ENCODE assay signal across 14 cellular contexts in the genomic region with DNA sequence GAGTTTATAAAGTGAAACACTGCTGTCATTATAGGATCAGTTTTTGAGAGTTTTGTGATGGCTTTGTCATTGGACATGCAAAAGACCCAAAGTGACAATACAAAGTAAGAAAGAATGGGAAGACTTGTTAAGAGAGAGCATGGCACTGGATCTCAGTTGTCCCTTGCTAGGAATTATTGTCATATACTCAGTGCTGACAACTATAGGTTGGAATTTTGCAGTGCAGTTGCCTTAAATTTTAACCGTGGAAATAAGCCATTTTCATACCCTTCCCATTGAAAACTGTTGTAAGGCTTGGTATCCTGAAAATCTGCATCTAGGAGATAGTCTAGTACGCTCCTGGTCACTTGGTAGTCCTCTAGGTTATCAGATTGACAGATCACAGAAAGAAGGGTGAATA.
DNase-seq lines count a peak whose midpoint lies in the region; ATAC-seq, FAIRE-seq and TF ChIP-seq lines count a peak whose summit lies in the region.
"Had no signal": no experiment of that assay in that cellular context is flagged by ENCODE, and none has a peak within 500 bp of the region (broad histone marks: within the 10 kb centered on the region; RNA-seq: fewer than 3 reads in every experiment).

No MANE protein-coding gene starts in this region.

- H3K4me3 ChIP-seq in GM23248 (no peak overlapping the region), PC-3 (ENCODE audit: low read length) (no peak overlapping the region), endothelial cell of umbilical vein (replicated peaks in 1 of 3; ENCODE audit: insufficient read depth in 1 of 3, low read depth in 1 of 3, low read length in 3 of 3) (no peak overlapping the region), neural progenitor cell (no peak overlapping the region), dorsolateral prefrontal cortex (no peak overlapping the region)

- no peak for FAIRE-seq in endothelial cell of umbilical vein (lab: Jason Lieb, UNC)
- FAIRE-seq: frontal cortex had no signal

- H3K9me3 Mint-ChIP-seq in neural progenitor cell = no peaks in the 10 kb centered on the region
- no peaks in the 10 kb centered on the region for H3K9me3 Mint-ChIP-seq in CD14-positive monocyte
- H3K9me3 Mint-ChIP-seq: central memory CD8-positive, alpha-beta T cell had no signal

- no peaks in the 10 kb centered on the region for H3K9me3 ChIP-seq in GM23248 (ENCODE audit: low read depth)
- H3K9me3 ChIP-seq in PC-3 (ENCODE audit: low read length) = no peaks in the 10 kb centered on the region
- H3K9me3 ChIP-seq in endothelial cell of umbilical vein (replicated peaks; ENCODE audit: control insufficient read depth, insufficient read depth, low read length) = no peaks in the 10 kb centered on the region
- H3K9me3 ChIP-seq in neural progenitor cell (ENCODE audit: low read depth) = no peaks in the 10 kb centered on the region

- H3K9ac ChIP-seq in GM23248 (no peak overlapping the region), PC-3 (ENCODE audit: low read length) (no peak overlapping the region), endothelial cell of umbilical vein (replicated peaks; ENCODE audit: extremely low read depth, insufficient read depth, low read length) (no peak overlapping the region), neural progenitor cell (no peak overlapping the region)

- H3K79me2 ChIP-seq in GM23248 (ENCODE audit: insufficient read depth) (no peaks in the 10 kb centered on the region), PC-3 (ENCODE audit: low read length) (no peaks in the 10 kb centered on the region), endothelial cell of umbilical vein (ENCODE audit: control insufficient read depth, insufficient read depth, low read length) (no peaks in the 10 kb centered on the region), neural progenitor cell (ENCODE audit: low read depth) (no peaks in the 10 kb centered on the region)

- CTCF ChIA-PET in PC-3 (lab: Charles Lee) (no interaction called here), endothelial cell of umbilical vein (lab: Charles Lee) (no interaction called here)

- H3K4me1 Mint-ChIP-seq in neural progenitor cell (no peaks in the 10 kb centered on the region), CD14-positive monocyte (no peaks in the 10 kb centered on the region)
- H3K4me1 Mint-ChIP-seq: central memory CD8-positive, alpha-beta T cell had no signal

- H3K9me2 ChIP-seq in GM23248 (ENCODE audit: insufficient read depth) (no peaks in the 10 kb centered on the region), PC-3 (replicated peaks; ENCODE audit: low read length) (no peaks in the 10 kb centered on the region)

- H3K4me1 ChIP-seq in GM23248 (ENCODE audit: insufficient read depth) = no peaks in the 10 kb centered on the region
- H3K4me1 ChIP-seq in PC-3 (ENCODE audit: insufficient read depth, low read length) = no peaks in the 10 kb centered on the region
- H3K4me1 ChIP-seq in endothelial cell of umbilical vein (ENCODE audit: control insufficient read depth, extremely low read depth, insufficient read depth, low read length) = peaks cover 2% of the 10 kb centered on the region
- H3K4me1 ChIP-seq in neural progenitor cell = no peaks in the 10 kb centered on the region

- H3K4me3 Mint-ChIP-seq in neural progenitor cell = no peak overlapping the region
- H3K4me3 Mint-ChIP-seq in CD14-positive monocyte = no peak overlapping the region
- H3K4me3 Mint-ChIP-seq: central memory CD8-positive, alpha-beta T cell had no signal

- H3K27me3 Mint-ChIP-seq in neural progenitor cell (ENCODE audit: insufficient read depth, low read depth) (no peaks in the 10 kb centered on the region), CD14-positive monocyte (ENCODE audit: low read depth in 3 of 3) (peaks cover 4 to 7% (median 5%) of the 10 kb centered on the region in 3 donors)

- H3K27ac Mint-ChIP-seq in neural progenitor cell (no peak overlapping the region), CD14-positive monocyte (no peak overlapping the region)

- POLR2A ChIA-PET in PC-3 (lab: Charles Lee; ENCODE audit: unreplicated experiment) = no interaction called here
- POLR2A ChIA-PET in endothelial cell of umbilical vein (lab: Charles Lee) = no interaction called here

- H4K20me1 ChIP-seq in GM23248 (ENCODE audit: insufficient read depth) (no peaks in the 10 kb centered on the region), PC-3 (ENCODE audit: low read length) (no peaks in the 10 kb centered on the region), endothelial cell of umbilical vein (replicated peaks; ENCODE audit: control insufficient read depth, extremely low read depth, insufficient read depth, low read length) (no peaks in the 10 kb centered on the region), neural progenitor cell (ENCODE audit: low read depth) (no peaks in the 10 kb centered on the region)

- H3K9me1 ChIP-seq in endothelial cell of umbilical vein (replicated peaks; ENCODE audit: control insufficient read depth, extremely low read depth, insufficient read depth, low read length) = no peaks in the 10 kb centered on the region

- H2AFZ ChIP-seq in GM23248 = no peak overlapping the region
- H2AFZ ChIP-seq in PC-3 (ENCODE audit: low read length) = no peak overlapping the region
- no peak overlapping the region for H2AFZ ChIP-seq in endothelial cell of umbilical vein (ENCODE audit: low read depth, low read length)
- no peak overlapping the region for H2AFZ ChIP-seq in neural progenitor cell (replicated peaks)

- TF ChIP-seq POLR2A in endothelial cell of umbilical vein (IDR thresholded peaks at IDR 0.05; ENCODE audit: low read depth, low read length) = no peak

- dilution Hi-C loops in endothelial cell of umbilical vein (cut with MboI; ENCODE audit: extremely low pct_ligation_motif_present, low sequenced_read_pairs) = no loop called here

- H3K36me3 Mint-ChIP-seq in neural progenitor cell (no peaks in the 10 kb centered on the region), CD14-positive monocyte (no peaks in the 10 kb centered on the region)

- no TSS peak for BruUV-seq in PC-3 (replicated peaks; lab: Mats Ljungman, UMichigan)
- BruUV-seq in endothelial cell of umbilical vein (replicated peaks; lab: Mats Ljungman, UMichigan) = no TSS peak

- in situ Hi-C loops in GM23248 (cut with MboI) = loop anchor here (10.0 kb wide), 2 partner anchors 94 to 1346 kb away; no protein-coding TSS in a partner anchor

- H3K27ac ChIP-seq in GM23248 (no peak overlapping the region), PC-3 (ENCODE audit: low read length) (no peak overlapping the region), endothelial cell of umbilical vein (ENCODE audit: insufficient read depth, low read depth, low read length) (no peak overlapping the region), neural progenitor cell (no peak overlapping the region), dorsolateral prefrontal cortex (no peak overlapping the region)

- H3F3A ChIP-seq in GM23248 (ENCODE audit: insufficient read depth) = no peaks in the 10 kb centered on the region
- H3F3A ChIP-seq in PC-3 (ENCODE audit: low read length, unreplicated experiment) = no peaks in the 10 kb centered on the region
- no peaks in the 10 kb centered on the region for H3F3A ChIP-seq in neural progenitor cell (ENCODE audit: low read depth)

- intact Hi-C loops in PC-3 (cut with micrococcal nuclease) = no loop called here
- intact Hi-C loops in endothelial cell of umbilical vein (cut with micrococcal nuclease) = no loop called here
- intact Hi-C loops in CD14-positive monocyte (cut with micrococcal nuclease) = loop anchor here in 1 of 2 donors (5.0 kb wide), 1 partner anchor 1339 kb away; no protein-coding TSS in a partner anchor
- intact Hi-C loops in dorsolateral prefrontal cortex (cut with DNase I) = loop anchor here in 1 of 2 donors (5.0 kb wide), 1 partner anchor 86 kb away; no protein-coding TSS in a partner anchor

- WGBS in GM23248 (ENCODE audit: low coverage in 1 of 2, low lambda C conversion rate in 2 of 2, missing lambda C conversion rate in 2 of 2), 2 experiments = 69 to 75% methylated on average over 2 of the region's 2 CpGs

- peak; percentile 46; the same call in 1 of the 2 replicates for TF ChIP-seq CTCF in PC-3 (conservative IDR thresholded peaks at IDR 0.05; ENCODE audit: low read depth, low read length)
- peak; percentile 10 to 31 for TF ChIP-seq CTCF in endothelial cell of umbilical vein (IDR thresholded peaks at IDR 0.05; ENCODE audit: extremely low read depth in 1 of 2, insufficient read depth in 1 of 2, low read depth in 1 of 2, low read length in 2 of 2)
- TF ChIP-seq CTCF in neural progenitor cell (IDR thresholded peaks at IDR 0.05) = peak; percentile 51
- no peak for TF ChIP-seq CTCF in CD14-positive monocyte (IDR thresholded peaks at IDR 0.05)
- TF ChIP-seq CTCF in dorsolateral prefrontal cortex (IDR thresholded peaks at IDR 0.05 in 54 of 56, conservative IDR thresholded peaks at IDR 0.05 in 2 of 56; ENCODE audit: low read depth in 1 of 56, partially characterized antibody in 56 of 56) = peak in 2 of 56 donors; percentile 5 to 15

- H3K36me3 ChIP-seq in GM23248 (ENCODE audit: low read depth) (no peaks in the 10 kb centered on the region), PC-3 (ENCODE audit: low read depth, low read length) (no peaks in the 10 kb centered on the region; the same call in 1 of the 2 replicates), endothelial cell of umbilical vein (ENCODE audit: control insufficient read depth in 2 of 2, extremely low read depth in 1 of 2, insufficient read depth in 2 of 2, low read length in 2 of 2) (no peaks in the 10 kb centered on the region), neural progenitor cell (no peaks in the 10 kb centered on the region)

- ATAC-seq in PC-3 = no peak
- no peak for ATAC-seq in GM18873 (IDR thresholded peaks at IDR 0.05; ENCODE audit: low FRiP score, unreplicated experiment)
- ATAC-seq: left ventricle myocardium superior had no signal

- H3K27me3 ChIP-seq in GM23248 (replicated peaks; ENCODE audit: insufficient read depth) = no peaks in the 10 kb centered on the region; the same call in 1 of the 2 replicates
- peaks cover 21% of the 10 kb centered on the region for H3K27me3 ChIP-seq in PC-3 (ENCODE audit: low read length)
- H3K27me3 ChIP-seq in endothelial cell of umbilical vein (ENCODE audit: control insufficient read depth in 2 of 2, insufficient read depth in 2 of 2, low read length in 2 of 2) = no peaks in the 10 kb centered on the region
- H3K27me3 ChIP-seq in neural progenitor cell = peaks cover 8% of the 10 kb centered on the region
- peaks cover 0 to 26% (median 0%) of the 10 kb centered on the region in 45 donors for H3K27me3 ChIP-seq in dorsolateral prefrontal cortex

- H3K4me2 ChIP-seq in GM23248 (ENCODE audit: unreplicated experiment) = no peak overlapping the region
- no peak overlapping the region for H3K4me2 ChIP-seq in PC-3 (ENCODE audit: low read length)
- no peak overlapping the region for H3K4me2 ChIP-seq in endothelial cell of umbilical vein (ENCODE audit: insufficient read depth, low read length)
- H3K4me2 ChIP-seq in neural progenitor cell = no peak overlapping the region

- DNase-seq in GM23248 (peak; percentile 25), PC-3 (peak; percentile 25), endothelial cell of umbilical vein (ENCODE audit: low read depth, low spot score) (peak; percentile 18), neural progenitor cell (ENCODE audit: low spot score) (peak; percentile 4), C1 segment of cervical spinal cord (lab: John Stamatoyannopoulos, UW) (no peak), CD14-positive monocyte (ENCODE audit: low spot score) (no peak), dorsolateral prefrontal cortex (no peak)
- DNase-seq: left ventricle myocardium superior; NCI-H1105 treated with DMSO at 0.1 percent for 48 hours; posterior cingulate gyrus; stimulated activated CD4-positive, alpha-beta T cell treated with anti-CD3 and anti-CD28 coated beads, Interleukin-4, amount 100 ng/mL, for 4 hours had no signal

Comparison
In these comparisons a context has a peak if more than half of its experiments do, and no peak if none do; other contexts are left out.
1. DNase-seq: peak in GM23248 (single experiment), PC-3 (single experiment), endothelial cell of umbilical vein (single experiment) and neural progenitor cell (single experiment); none in C1 segment of cervical spinal cord (0 of 14), CD14-positive monocyte (single experiment) and dorsolateral prefrontal cortex (0 of 10).